In the genomic region with DNA sequence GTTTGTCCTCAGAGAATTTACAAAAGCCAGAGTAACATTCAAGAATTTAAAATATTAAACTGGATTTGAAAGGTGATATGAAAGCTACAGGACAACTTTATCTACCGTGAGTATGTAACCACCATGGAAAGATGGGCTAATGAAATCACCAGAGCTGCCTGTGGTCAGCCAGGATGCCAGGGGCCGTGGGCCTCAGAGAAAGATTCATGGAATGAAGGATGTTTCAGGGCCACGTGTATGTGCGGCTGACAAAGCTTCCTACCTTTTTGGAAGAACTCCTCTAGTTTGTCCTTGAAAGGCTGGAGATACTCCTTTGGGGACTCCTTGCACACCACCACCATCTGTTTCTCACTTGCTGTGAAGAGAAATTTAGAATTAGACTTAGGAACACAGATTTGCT, we compare ENCODE assay signal across 18 cellular contexts.
DNase-seq lines count a peak whose midpoint lies in the region; ATAC-seq and TF ChIP-seq lines count a peak whose summit lies in the region.
"Had no signal": no experiment of that assay in that cellular context is flagged by ENCODE, and none has a peak within 500 bp of the region (broad histone marks: within the 10 kb centered on the region; RNA-seq: fewer than 3 reads in every experiment).

No MANE protein-coding gene starts in this region.

- peaks cover 12% of the 10 kb centered on the region; the same call in 1 of the 2 replicates for H3K36me3 ChIP-seq in PC-9 (ENCODE audit: low read depth)
- no peaks in the 10 kb centered on the region for H3K36me3 ChIP-seq in osteoblast (ENCODE audit: insufficient read depth, low read length)
- H3K36me3 ChIP-seq: esophagus squamous epithelium had no signal

- DNase-seq in Daoy (ENCODE audit: low read depth) (peak; percentile 48), PC-9 (no peak), dedifferentiated amniotic fluid mesenchymal stem cell (ENCODE audit: extremely low spot score) (peak; percentile 32), osteoblast (ENCODE audit: insufficient read length, low spot score, missing footprints) (no peak), DMS79 treated with DMSO at 0.1 percent for 48 hours (lab: John Stamatoyannopoulos, UW) (no peak)
- DNase-seq in activated CD4-positive, alpha-beta T cell treated with anti-CD3 and anti-CD28 coated beads for 4 hours, result no peak
- DNase-seq: activated CD8-positive, alpha-beta memory T cell treated with anti-CD3 and anti-CD28 coated beads for 24 hours; amygdala; Caco-2; esophagus squamous epithelium; left cardiac atrium; NCI-H1436; NCI-H510A treated with DMSO at 0.1 percent for 48 hours; small intestine; stimulated activated naive CD4-positive, alpha-beta T cell treated with Interleukin-2 at 50 U/mL for 16 hours had no signal

- peak overlapping the region; percentile 35 for H3K4me2 ChIP-seq in PC-9
- peak overlapping the region; percentile 18 for H3K4me2 ChIP-seq in osteoblast (ENCODE audit: insufficient read depth, low read length)

- no TSS peak for BruUV-seq in PC-9 (replicated peaks; lab: Mats Ljungman, UMichigan)

- H3K27me3 ChIP-seq in PC-9 (ENCODE audit: insufficient read depth, low read depth) (no peaks in the 10 kb centered on the region), osteoblast (ENCODE audit: insufficient read depth, low read length) (no peaks in the 10 kb centered on the region)
- H3K27me3 ChIP-seq: esophagus squamous epithelium had no signal

- H2AFZ ChIP-seq in PC-9 (no peak overlapping the region), osteoblast (ENCODE audit: low read length) (no peak overlapping the region)
- H2AFZ ChIP-seq: parathyroid adenoma had no signal

- H3K4me3 ChIP-seq in PC-9, result no peak overlapping the region
- no peak overlapping the region for H3K4me3 ChIP-seq in osteoblast (ENCODE audit: insufficient read depth, low read length)
- H3K4me3 ChIP-seq: esophagus squamous epithelium had no signal

- no peaks in the 10 kb centered on the region for H3K9me2 ChIP-seq in PC-9 (ENCODE audit: insufficient read depth)

- intact Hi-C loops in PC-9 (cut with micrococcal nuclease; ENCODE audit: unreplicated experiment), result loop anchor here (1.0 kb wide), 1 partner anchor 11 kb away; no protein-coding TSS in a partner anchor

- H3K4me1 ChIP-seq in PC-9 (replicated peaks; ENCODE audit: insufficient read depth) (peaks cover 43% of the 10 kb centered on the region), osteoblast (ENCODE audit: insufficient read depth, low read length) (peaks cover 44% of the 10 kb centered on the region)
- H3K4me1 ChIP-seq: parathyroid adenoma had no signal

- H3K9me3 ChIP-seq in PC-9 (ENCODE audit: insufficient read depth, low read depth) (peaks cover 2% of the 10 kb centered on the region), osteoblast (ENCODE audit: low read depth, low read length) (no peaks in the 10 kb centered on the region)
- H3K9me3 ChIP-seq: Caco-2, esophagus squamous epithelium had no signal

- POLR2A ChIA-PET in PC-9 (lab: Charles Lee; ENCODE audit: unreplicated experiment), result no interaction called here

- peaks cover 24% of the 10 kb centered on the region for H3F3A ChIP-seq in PC-9 (ENCODE audit: insufficient read depth, low read depth)

- peak overlapping the region; percentile 82 for H3K27ac ChIP-seq in PC-9
- H3K27ac ChIP-seq in osteoblast (ENCODE audit: low read depth, low read length), result peak overlapping the region; percentile 94
- H3K27ac ChIP-seq: parathyroid adenoma had no signal

- H3K79me2 ChIP-seq in PC-9 (ENCODE audit: low read depth) (no peaks in the 10 kb centered on the region), osteoblast (ENCODE audit: insufficient read depth, low read length) (peaks cover 2% of the 10 kb centered on the region)
- H3K79me2 ChIP-seq: parathyroid adenoma had no signal

- TF ChIP-seq CTCF in PC-9 (conservative IDR thresholded peaks at IDR 0.05) (no peak), osteoblast (IDR thresholded peaks at IDR 0.05; ENCODE audit: extremely low read depth, low read depth, low read length) (no peak)

- H4K20me1 ChIP-seq in PC-9 (ENCODE audit: insufficient read depth), result no peaks in the 10 kb centered on the region
- no peaks in the 10 kb centered on the region for H4K20me1 ChIP-seq in osteoblast (ENCODE audit: insufficient read depth, low read length)

- ATAC-seq in HG02852 (IDR thresholded peaks at IDR 0.05; ENCODE audit: unreplicated experiment) (no peak), GM21526 (IDR thresholded peaks at IDR 0.05; ENCODE audit: low FRiP score, unreplicated experiment) (no peak)

- CTCF ChIA-PET in PC-9 (lab: Charles Lee), result interaction anchor here (0.6 kb wide), 1 partner anchor 10 kb away, joined by 3 read pairs; no protein-coding TSS in a partner anchor

Comparison
In these comparisons a context has a peak if more than half of its experiments do, and no peak if none do; other contexts are left out.
1. DNase-seq: peak in Daoy (single experiment) and dedifferentiated amniotic fluid mesenchymal stem cell (single experiment); none in PC-9 (0 of 2), osteoblast (single experiment), DMS79 treated with DMSO at 0.1 percent for 48 hours (single experiment) and activated CD4-positive, alpha-beta T cell treated with anti-CD3 and anti-CD28 coated beads for 4 hours (0 of 2).